11 cellular contexts compared by ENCODE assay signal in genomic region chr5:73233053-73233460, GRCh38.
DNase-seq lines count a peak whose midpoint lies in the region; ATAC-seq and TF ChIP-seq lines count a peak whose summit lies in the region.
"Had no signal": no experiment of that assay in that cellular context is flagged by ENCODE, and none has a peak within 500 bp of the region (broad histone marks: within the 10 kb centered on the region; RNA-seq: fewer than 3 reads in every experiment).

No MANE protein-coding gene starts in this region.

- H3K27ac ChIP-seq in ACC112 (ENCODE audit: low read depth, low read length) (no peak overlapping the region), right atrium auricular region (no peak overlapping the region)
- H3K27ac ChIP-seq: C4-2B had no signal

- H3K27me3 ChIP-seq in ACC112 (ENCODE audit: insufficient read depth, low read length), result no peaks in the 10 kb centered on the region
- H3K27me3 ChIP-seq in right atrium auricular region, result peaks cover 47 to 51% of the 10 kb centered on the region in 2 donors

- no peak for ATAC-seq in T-helper 17 cell

- no peaks in the 10 kb centered on the region for H3K79me2 ChIP-seq in ACC112 (ENCODE audit: control insufficient read depth, insufficient read depth, low read length, unreplicated experiment)

- H3K4me3 Mint-ChIP-seq in T-helper 17 cell, result peak overlapping the region; percentile 19
- H3K4me3 Mint-ChIP-seq in progenitor cell of endocrine pancreas (ENCODE audit: low read depth), result peak overlapping the region; percentile 26

- H2AFZ ChIP-seq in ACC112 (ENCODE audit: low read length, unreplicated experiment), result peak overlapping the region; percentile 84

- H3K4me3 ChIP-seq in ACC112 (ENCODE audit: low read depth, low read length) (peak overlapping the region; percentile 79), right atrium auricular region (peak overlapping the region; percentile 12 to 46)

- H3K27me3 Mint-ChIP-seq in T-helper 17 cell (peaks cover 55% of the 10 kb centered on the region), progenitor cell of endocrine pancreas (peaks cover 89% of the 10 kb centered on the region)

- H3K4me1 Mint-ChIP-seq in T-helper 17 cell, result peaks cover 16% of the 10 kb centered on the region
- peaks cover 3% of the 10 kb centered on the region for H3K4me1 Mint-ChIP-seq in progenitor cell of endocrine pancreas (ENCODE audit: low read depth)

- H3K36me3 ChIP-seq in ACC112 (ENCODE audit: insufficient read depth, low read length) (no peaks in the 10 kb centered on the region), right atrium auricular region (no peaks in the 10 kb centered on the region)
- H3K36me3 ChIP-seq: gastroesophageal sphincter had no signal

- H3K9me3 ChIP-seq in T-helper 17 cell (ENCODE audit: control insufficient read depth, low read length, poor library complexity, severe bottlenecking) (no peaks in the 10 kb centered on the region), right atrium auricular region (no peaks in the 10 kb centered on the region)
- H3K9me3 ChIP-seq: gastroesophageal sphincter had no signal

- H3K9me3 Mint-ChIP-seq in progenitor cell of endocrine pancreas (ENCODE audit: low read depth), result no peaks in the 10 kb centered on the region

- H3K4me1 ChIP-seq in ACC112 (ENCODE audit: control insufficient read depth, insufficient read depth, low read length, unreplicated experiment) (peaks cover 20% of the 10 kb centered on the region), right atrium auricular region (peaks cover 0 to 24% of the 10 kb centered on the region in 2 donors)

- DNase-seq in T-helper 17 cell, result no peak
- DNase-seq in right atrium auricular region (ENCODE audit: low spot score), result no peak
- no peak for DNase-seq in progenitor cell of endocrine pancreas (ENCODE audit: low spot score, unreplicated experiment)
- DNase-seq in DMS114 treated with DMSO at 0.1 percent for 48 hours (lab: John Stamatoyannopoulos, UW; ENCODE audit: unreplicated experiment), result no peak
- DNase-seq in cerebellum (ENCODE audit: low spot score), result no peak
- no peak for DNase-seq in SIG-M5 treated with dmso at 0.1 percent for 504 hours (lab: John Stamatoyannopoulos, UW; ENCODE audit: unreplicated experiment)
- no peak for DNase-seq in SKM-1 treated with dmso at 0.1 percent for 144 hours (lab: John Stamatoyannopoulos, UW; ENCODE audit: unreplicated experiment)
- DNase-seq: NCI-H2171 had no signal

- H3K27ac Mint-ChIP-seq in T-helper 17 cell (no peak overlapping the region), progenitor cell of endocrine pancreas (no peak overlapping the region)

- H3K36me3 Mint-ChIP-seq in T-helper 17 cell (ENCODE audit: low read depth), result peaks cover 2% of the 10 kb centered on the region
- no peaks in the 10 kb centered on the region for H3K36me3 Mint-ChIP-seq in progenitor cell of endocrine pancreas (ENCODE audit: insufficient read depth)

- TF ChIP-seq CTCF in right atrium auricular region (IDR thresholded peaks at IDR 0.05) (no peak), progenitor cell of endocrine pancreas (IDR thresholded peaks at IDR 0.05; ENCODE audit: unreplicated experiment) (no peak)
